ENCODE assay signal across 19 cellular contexts in the genomic region with DNA sequence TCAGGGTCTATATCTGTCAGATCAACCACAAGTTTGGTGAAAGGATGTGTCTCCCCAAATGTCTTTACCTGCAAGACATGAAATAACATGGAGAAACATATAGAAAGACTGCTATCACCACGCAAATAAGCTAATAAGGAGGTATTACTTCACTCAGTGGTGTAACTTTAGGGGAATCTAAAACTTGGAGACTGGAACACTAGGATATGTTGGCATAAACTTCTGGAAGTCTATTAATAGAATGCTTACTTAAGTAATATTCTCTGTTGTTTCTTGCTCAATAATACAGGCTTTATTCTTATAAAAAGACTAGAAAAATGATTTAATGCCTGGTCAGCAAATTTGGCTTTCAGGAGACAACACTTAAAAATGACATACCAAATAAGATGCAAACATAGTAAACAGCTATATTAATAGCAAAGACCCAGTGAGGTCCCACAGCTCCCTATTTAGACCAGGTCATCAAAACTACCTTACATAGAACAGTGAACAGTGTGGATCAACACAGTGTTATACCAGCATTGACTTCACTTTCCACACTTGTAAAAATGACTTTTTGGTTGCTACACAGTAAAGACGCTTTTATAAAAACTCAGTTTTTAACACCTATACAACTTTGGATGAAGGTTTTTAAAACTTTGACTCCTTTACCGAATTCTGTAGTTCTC. TPM values are rescaled to one million over a fixed set of nuclear protein-coding genes. Genes with fewer than 3 reads are reported as not detected.
"Had no signal": no experiment of that assay in that cellular context is flagged by ENCODE, and none has a peak within 500 bp of the region (broad histone marks: within the 10 kb centered on the region; RNA-seq: fewer than 3 reads in every experiment).

No MANE protein-coding gene starts in this region.

- H3K9ac ChIP-seq: neural progenitor cell had no signal

- H3K27ac ChIP-seq: breast epithelium, epithelial cell of prostate, neural progenitor cell, sigmoid colon, tibial nerve had no signal

- H2AFZ ChIP-seq: neural progenitor cell had no signal

- H3K4me3 ChIP-seq: breast epithelium, neural progenitor cell, sigmoid colon, tibial nerve had no signal

- H3K27me3 ChIP-seq: breast epithelium, neural progenitor cell, sigmoid colon, tibial nerve had no signal

- H3K4me2 ChIP-seq: neural progenitor cell had no signal

- H3K4me1 ChIP-seq: breast epithelium, neural progenitor cell, tibial nerve had no signal

- FAIRE-seq: endometrium, islet of Langerhans had no signal

- ATAC-seq: activated naive CD4-positive, alpha-beta T cell treated with anti-CD3 and anti-CD28 coated beads, Interleukin-2, amount 50 U/mL, for 72 hours; activated T-cell treated with anti-CD3 and anti-CD28 coated beads, Interleukin-2, amount 50 U/mL, for 72 hours; naive thymus-derived CD8-positive, alpha-beta T cell; stimulated activated naive B cell treated with anti-CD40 and anti-IgM and Interleukin-4, amounts not matched to agents 10 μg/mL and 1 μg/mL and 100 μg/mL, for 72 hours had no signal

- H3K9me3 ChIP-seq: breast epithelium, sigmoid colon, tibial nerve had no signal

- H3K36me3 ChIP-seq: breast epithelium had no signal

- DNase-seq: activated B cell treated with CpG ODN at 0.5 μM for 24 hours; activated naive CD4-positive, alpha-beta T cell; activated T-cell treated with anti-CD3 and anti-CD28 coated beads for 4 hours; activated T-cell treated with anti-CD3 and anti-CD28 coated beads, Interleukin-2, amount 50 U/mL, for 72 hours; central memory CD4-positive, alpha-beta T cell; effector CD8-positive, alpha-beta T cell; foreskin melanocyte; naive thymus-derived CD8-positive, alpha-beta T cell; sigmoid colon; stimulated activated CD4-positive, alpha-beta T cell treated with anti-CD3 and anti-CD28 coated beads, Interleukin-2, amount 100 ng/mL, for 24 hours; stimulated activated naive B cell treated with anti-CD40 and anti-IgM and Interleukin-4, amounts not matched to agents 10 μg/mL and 1 μg/mL and 100 μg/mL, for 72 hours; T-helper 1 cell had no signal

RNA-seq across cellular contexts. Expression of a gene that starts 18.9 kb away (rescaled TPM):
- polyA plus RNA-seq: naive thymus-derived CD8-positive, alpha-beta T cell had no signal
